8 cellular contexts compared by ENCODE assay signal in the genomic region with DNA sequence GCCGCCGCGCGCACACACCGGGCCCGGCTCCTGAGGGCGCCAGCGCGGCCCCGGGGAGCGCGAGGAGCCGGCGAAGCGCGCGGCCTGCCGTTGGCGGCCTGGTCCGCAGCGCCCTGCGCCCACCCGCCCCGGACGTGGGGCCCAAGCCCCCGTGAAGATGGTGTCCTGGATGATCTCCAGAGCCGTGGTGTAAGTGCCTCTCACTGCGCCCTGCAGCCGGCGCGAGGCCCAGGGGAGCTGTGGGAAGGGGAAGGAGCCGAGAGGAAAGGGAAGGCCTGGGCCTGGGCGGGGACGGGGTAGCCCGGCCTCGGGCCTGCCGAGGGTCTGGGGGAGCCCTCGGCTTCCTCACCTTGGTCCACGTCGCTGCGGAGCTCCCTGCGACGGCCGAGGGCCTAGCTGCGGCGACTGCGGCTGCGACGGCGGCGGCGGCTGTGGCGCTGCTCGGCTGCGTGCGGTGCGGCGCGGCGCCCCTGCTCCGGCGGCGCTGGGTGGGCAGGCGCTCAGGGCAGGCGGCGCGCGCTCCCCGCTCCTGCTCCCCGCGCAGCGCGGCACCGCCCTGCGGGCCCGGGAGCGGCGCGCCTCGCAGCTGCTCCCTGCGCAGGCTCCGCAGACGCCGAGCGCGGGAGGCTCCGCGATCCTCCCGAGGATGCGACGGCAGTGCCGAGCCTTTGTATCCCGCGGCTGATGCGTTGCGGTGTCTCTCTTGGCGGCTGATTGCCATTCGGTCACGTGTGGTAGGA. TPM values are rescaled to one million over a fixed set of nuclear protein-coding genes. Genes with fewer than 3 reads are reported as not detected.
DNase-seq lines count a peak whose midpoint lies in the region; ATAC-seq and TF ChIP-seq lines count a peak whose summit lies in the region.

Gene REEP3, plus strand, starts transcription at position 13 of the 740 bp plus-strand sequence. Its CDS starts 145 bp downstream, at position 158.

- H3K36me3 Mint-ChIP-seq in activated naive CD4-positive, alpha-beta T cell treated with anti-CD3 and anti-CD28 coated beads, Interleukin-2, amount 50 U/mL, for 72 hours = peaks cover 7 to 13% of the 10 kb centered on the region in 2 donors

- no peaks in the 10 kb centered on the region for H3K9me3 Mint-ChIP-seq in activated naive CD4-positive, alpha-beta T cell treated with anti-CD3 and anti-CD28 coated beads, Interleukin-2, amount 50 U/mL, for 72 hours

- H4K20me1 ChIP-seq in DOHH2 (ENCODE audit: control insufficient read depth, insufficient read depth, low read depth, low read length) = no peaks in the 10 kb centered on the region
- H4K20me1 ChIP-seq in osteoblast (ENCODE audit: insufficient read depth, low read length) = no peaks in the 10 kb centered on the region

- H3K27me3 ChIP-seq in DOHH2 (ENCODE audit: control insufficient read depth, low read length) (no peaks in the 10 kb centered on the region), osteoblast (ENCODE audit: insufficient read depth, low read length) (no peaks in the 10 kb centered on the region), tibial artery (no peaks in the 10 kb centered on the region)

- intact Hi-C loops in tibial artery (cut with DNase I; ENCODE audit: low total_unique reads) = loop anchor here (5.0 to 10.0 kb wide), 2 partner anchors 63 to 254 kb away; no protein-coding TSS in a partner anchor

- peaks cover 32% of the 10 kb centered on the region for H3K4me1 ChIP-seq in DOHH2 (ENCODE audit: control insufficient read depth, low read length)
- peaks cover 14% of the 10 kb centered on the region for H3K4me1 ChIP-seq in osteoblast (ENCODE audit: insufficient read depth, low read length)
- peaks cover 0 to 72% (median 31%) of the 10 kb centered on the region in 4 donors for H3K4me1 ChIP-seq in tibial artery

- H3F3A ChIP-seq in DOHH2 (ENCODE audit: control insufficient read depth, insufficient read depth) = no peaks in the 10 kb centered on the region

- H3K27ac Mint-ChIP-seq in activated naive CD4-positive, alpha-beta T cell treated with anti-CD3 and anti-CD28 coated beads, Interleukin-2, amount 50 U/mL, for 72 hours = peak within 1 kb of the TSS; percentile 90 to 93

- H3K4me3 ChIP-seq in DOHH2 (ENCODE audit: low read length) (peak within 1 kb of the TSS; percentile 94), SK-N-MC (peak within 1 kb of the TSS; percentile 85), osteoblast (ENCODE audit: insufficient read depth, low read length) (peak within 1 kb of the TSS; percentile 81), tibial artery (peak within 1 kb of the TSS; percentile 72 to 91)

- TF ChIP-seq CTCF in DOHH2 (IDR thresholded peaks at IDR 0.05; ENCODE audit: low read depth, low read length, poor library complexity, severe bottlenecking) (no peak), osteoblast (IDR thresholded peaks at IDR 0.05; ENCODE audit: extremely low read depth, low read depth, low read length) (no peak), tibial artery (IDR thresholded peaks at IDR 0.05) (no peak)

- H3K4me2 ChIP-seq in DOHH2 (ENCODE audit: low read length) (peak within 1 kb of the TSS; percentile 90), osteoblast (ENCODE audit: insufficient read depth, low read length) (peak within 1 kb of the TSS; percentile 96)

- H3K36me3 ChIP-seq in DOHH2 (ENCODE audit: control insufficient read depth, low read length) (peaks cover 3% of the 10 kb centered on the region; the same call in 1 of the 2 replicates), SK-N-MC (ENCODE audit: insufficient read depth, low read length) (no peaks in the 10 kb centered on the region), osteoblast (ENCODE audit: insufficient read depth, low read length) (no peaks in the 10 kb centered on the region), tibial artery (no peaks in the 10 kb centered on the region)

- H2AFZ ChIP-seq in osteoblast (ENCODE audit: low read length) = peak within 1 kb of the TSS; percentile 83

- peak in 59 of 76 experiments; percentile 6 to 66 (median 42) for DNase-seq in HUDEP-2 (lab: John Stamatoyannopoulos, UW; ENCODE audit: unreplicated experiment in 76 of 76)
- no peak for DNase-seq in SK-N-MC (ENCODE audit: low read depth, low spot score)
- peak; percentile 60 to 67 for DNase-seq in activated naive CD4-positive, alpha-beta T cell treated with anti-CD3 and anti-CD28 coated beads, Interleukin-2, amount 50 U/mL, for 72 hours (ENCODE audit: low spot score in 2 of 2)
- peak; percentile 77 for DNase-seq in glomerular visceral epithelial cell (ENCODE audit: extremely low spot score)
- DNase-seq in osteoblast (ENCODE audit: insufficient read length, low spot score, missing footprints) = peak; percentile 97
- peak; percentile 64 to 81 for DNase-seq in tibial artery

- ATAC-seq in GM21381 (IDR thresholded peaks at IDR 0.05; ENCODE audit: unreplicated experiment) = peak; percentile 64
- ATAC-seq in activated naive CD4-positive, alpha-beta T cell treated with anti-CD3 and anti-CD28 coated beads, Interleukin-2, amount 50 U/mL, for 72 hours = peak; percentile 69 to 73

- peak within 1 kb of the TSS; percentile 81 for H3K9ac ChIP-seq in SK-N-MC (ENCODE audit: insufficient read length)

- no peaks in the 10 kb centered on the region for H3K9me2 ChIP-seq in DOHH2 (replicated peaks; ENCODE audit: control insufficient read depth, low read length)

- H3K27ac ChIP-seq in DOHH2 (ENCODE audit: low read depth, low read length) = peak within 1 kb of the TSS; percentile 61
- peak within 1 kb of the TSS; percentile 73; the same call in 1 of the 2 replicates for H3K27ac ChIP-seq in SK-N-MC
- peak within 1 kb of the TSS; percentile 88 for H3K27ac ChIP-seq in osteoblast (ENCODE audit: low read depth, low read length)
- H3K27ac ChIP-seq in tibial artery = peak within 1 kb of the TSS; percentile 97 to 99

- H3K79me2 ChIP-seq in DOHH2 (ENCODE audit: control insufficient read depth, low read length) (peaks cover 88% of the 10 kb centered on the region), osteoblast (ENCODE audit: insufficient read depth, low read length) (peaks cover 87% of the 10 kb centered on the region)

- H3K9me3 ChIP-seq in DOHH2 (ENCODE audit: control insufficient read depth, insufficient read depth, low read length) (no peaks in the 10 kb centered on the region), SK-N-MC (ENCODE audit: low read depth, low read length) (no peaks in the 10 kb centered on the region), osteoblast (ENCODE audit: low read depth, low read length) (no peaks in the 10 kb centered on the region), tibial artery (no peaks in the 10 kb centered on the region)

RNA-seq across cellular contexts. Expression of gene REEP3, which starts in this region (rescaled TPM):
- total RNA-seq in activated naive CD4-positive, alpha-beta T cell treated with anti-CD3 and anti-CD28 coated beads, Interleukin-2, amount 50 U/mL, for 72 hours = 10 to 100 TPM in 1 of 2 donors, 1 to 10 TPM in 1; 6.9 to 15.6 TPM
- total RNA-seq in osteoblast = 66.6 and 71.3 TPM in 2 replicates
